1 cellular context compared by ENCODE assay signal in the genomic region with DNA sequence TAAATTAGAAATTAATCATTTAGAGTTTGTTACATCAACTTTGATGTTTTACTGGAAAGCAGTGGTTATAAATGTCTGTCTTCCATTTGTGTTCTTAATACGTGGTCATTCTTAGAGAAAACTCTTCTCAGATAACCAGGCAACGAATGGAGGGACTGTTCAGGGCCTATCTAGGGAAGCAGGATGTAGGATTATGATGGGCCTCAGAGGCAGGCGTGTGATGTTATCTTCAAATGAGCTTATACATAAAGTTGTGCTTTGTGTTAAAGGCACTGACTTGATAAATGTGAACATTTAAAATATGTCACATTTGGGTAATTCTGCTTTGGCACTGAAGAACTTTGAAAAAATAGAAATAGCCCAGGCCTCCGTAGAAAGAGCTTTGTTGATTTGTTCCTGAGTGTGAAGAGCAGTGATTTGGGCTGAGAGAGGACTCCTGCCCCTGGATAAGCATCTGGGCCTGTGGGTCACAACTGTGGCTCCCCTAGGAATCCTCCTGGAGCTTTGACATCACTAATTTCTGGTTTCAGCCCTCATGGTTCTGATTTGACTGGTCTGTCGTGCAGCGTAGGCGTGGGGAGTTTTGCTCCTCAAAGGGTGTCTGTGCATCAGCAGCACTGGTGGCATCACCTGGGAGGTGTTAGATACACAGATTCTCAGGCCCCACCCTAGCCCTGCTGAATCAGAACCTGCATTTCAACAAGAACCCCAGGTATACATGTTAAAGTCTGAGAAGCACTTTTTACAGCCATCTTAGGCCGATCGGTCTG.
TF ChIP-seq lines count a peak whose summit lies in the region.

No MANE protein-coding gene starts in this region.

TF ChIP-seq in GM12878, 131 proteins besides CTCF, POLR2A, EP300 and RAD21 (continued from another document):
- TF ChIP-seq MTA2 (IDR thresholded peaks at IDR 0.05; ENCODE audit: low read depth) (peak; percentile 79), YY1 (IDR thresholded peaks at IDR 0.05; ENCODE audit: low read depth, low read length) (no peak), KAT2A (conservative IDR thresholded peaks at IDR 0.05; ENCODE audit: control insufficient read depth, low read depth, low read length) (no peak), ZNF384 (IDR thresholded peaks at IDR 0.05; ENCODE audit: borderline replicate concordance, low read depth, low read length) (no peak), MEF2A (IDR thresholded peaks at IDR 0.05; ENCODE audit: insufficient read depth, low read depth, low read length) (no peak), JUNB (IDR thresholded peaks at IDR 0.05) (peak; percentile 92), SMC3 (IDR thresholded peaks at IDR 0.05; ENCODE audit: borderline replicate concordance, low read length) (no peak), TCF12 (IDR thresholded peaks at IDR 0.05; ENCODE audit: low read depth, low read length) (peak; percentile 91), MLLT1 (IDR thresholded peaks at IDR 0.05) (no peak), TAF1 (IDR thresholded peaks at IDR 0.05; ENCODE audit: borderline replicate concordance, low read depth, low read length) (no peak), WRNIP1 (IDR thresholded peaks at IDR 0.05; ENCODE audit: borderline replicate concordance, low read depth, low read length) (no peak), TBL1XR1 (IDR thresholded peaks at IDR 0.05; ENCODE audit: low read depth, low read length) (peak; percentile 82; the same call in 1 of the 2 replicates), RAD51 (IDR thresholded peaks at IDR 0.05) (no peak), POLR2AphosphoS2 (IDR thresholded peaks at IDR 0.05; ENCODE audit: low read depth, low read length) (no peak), EED (IDR thresholded peaks at IDR 0.05; ENCODE audit: low read depth) (peak; percentile 95), SP1 (IDR thresholded peaks at IDR 0.05; ENCODE audit: low read depth, low read length) (peak; percentile 60), CUX1 (IDR thresholded peaks at IDR 0.05; ENCODE audit: insufficient replicate concordance, low read depth, low read length) (no peak), STAT3 (IDR thresholded peaks at IDR 0.05; ENCODE audit: low read depth, low read length) (no peak), BMI1 (IDR thresholded peaks at IDR 0.05; ENCODE audit: borderline replicate concordance) (peak; percentile 53; the same call in 1 of the 2 replicates), YBX1 (IDR thresholded peaks at IDR 0.05) (no peak), KLF5 (IDR thresholded peaks at IDR 0.05; ENCODE audit: partially characterized antibody) (no peak), FOS (IDR thresholded peaks at IDR 0.05; ENCODE audit: borderline replicate concordance, extremely low read depth, insufficient read length) (no peak), CHD1 (IDR thresholded peaks at IDR 0.05; ENCODE audit: low read depth, low read length) (no peak), JUND (IDR thresholded peaks at IDR 0.05; ENCODE audit: low read depth, low read length) (peak; percentile 72; the same call in 1 of the 2 replicates), TCF3 (IDR thresholded peaks at IDR 0.05; ENCODE audit: borderline replicate concordance, insufficient read depth, low read depth, low read length) (peak; percentile 51; the same call in 1 of the 2 replicates), MEF2B (IDR thresholded peaks at IDR 0.05; ENCODE audit: partially characterized antibody, poor library complexity, severe bottlenecking) (peak; percentile 72), CREM (IDR thresholded peaks at IDR 0.05; ENCODE audit: low read depth) (peak; percentile 91), DPF2 (IDR thresholded peaks at IDR 0.05) (peak; percentile 96), PAX5 (IDR thresholded peaks at IDR 0.05; ENCODE audit: borderline replicate concordance, low read depth, low read length) (peak; percentile 90), POLR2AphosphoS5 (IDR thresholded peaks at IDR 0.05; ENCODE audit: low read length) (no peak), HDAC6 (IDR thresholded peaks at IDR 0.05; ENCODE audit: unreplicated experiment) (no peak), MYC (IDR thresholded peaks at IDR 0.05; ENCODE audit: insufficient read depth, insufficient read length, insufficient replicate concordance, low read length, severe bottlenecking) (no peak), SMARCA5 (IDR thresholded peaks at IDR 0.05) (0 out of 2 replicates have a peak, but pooled peaks have one; percentile 24), ZBTB33 (IDR thresholded peaks at IDR 0.05) (no peak), BCL11A (IDR thresholded peaks at IDR 0.05; ENCODE audit: low read depth, low read length) (peak; percentile 96), SUZ12 (IDR thresholded peaks at IDR 0.05; ENCODE audit: unreplicated experiment) (no peak)
- TF ChIP-seq, protein P1, sequence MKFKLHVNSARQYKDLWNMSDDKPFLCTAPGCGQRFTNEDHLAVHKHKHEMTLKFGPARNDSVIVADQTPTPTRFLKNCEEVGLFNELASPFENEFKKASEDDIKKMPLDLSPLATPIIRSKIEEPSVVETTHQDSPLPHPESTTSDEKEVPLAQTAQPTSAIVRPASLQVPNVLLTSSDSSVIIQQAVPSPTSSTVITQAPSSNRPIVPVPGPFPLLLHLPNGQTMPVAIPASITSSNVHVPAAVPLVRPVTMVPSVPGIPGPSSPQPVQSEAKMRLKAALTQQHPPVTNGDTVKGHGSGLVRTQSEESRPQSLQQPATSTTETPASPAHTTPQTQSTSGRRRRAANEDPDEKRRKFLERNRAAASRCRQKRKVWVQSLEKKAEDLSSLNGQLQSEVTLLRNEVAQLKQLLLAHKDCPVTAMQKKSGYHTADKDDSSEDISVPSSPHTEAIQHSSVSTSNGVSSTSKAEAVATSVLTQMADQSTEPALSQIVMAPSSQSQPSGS (IDR thresholded peaks at IDR 0.05; ENCODE audit: low read length) = peak; percentile 85
- TF ChIP-seq, protein P2, sequence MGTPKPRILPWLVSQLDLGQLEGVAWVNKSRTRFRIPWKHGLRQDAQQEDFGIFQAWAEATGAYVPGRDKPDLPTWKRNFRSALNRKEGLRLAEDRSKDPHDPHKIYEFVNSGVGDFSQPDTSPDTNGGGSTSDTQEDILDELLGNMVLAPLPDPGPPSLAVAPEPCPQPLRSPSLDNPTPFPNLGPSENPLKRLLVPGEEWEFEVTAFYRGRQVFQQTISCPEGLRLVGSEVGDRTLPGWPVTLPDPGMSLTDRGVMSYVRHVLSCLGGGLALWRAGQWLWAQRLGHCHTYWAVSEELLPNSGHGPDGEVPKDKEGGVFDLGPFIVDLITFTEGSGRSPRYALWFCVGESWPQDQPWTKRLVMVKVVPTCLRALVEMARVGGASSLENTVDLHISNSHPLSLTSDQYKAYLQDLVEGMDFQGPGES (IDR thresholded peaks at IDR 0.05) = no peak
- TF ChIP-seq, protein P3, sequence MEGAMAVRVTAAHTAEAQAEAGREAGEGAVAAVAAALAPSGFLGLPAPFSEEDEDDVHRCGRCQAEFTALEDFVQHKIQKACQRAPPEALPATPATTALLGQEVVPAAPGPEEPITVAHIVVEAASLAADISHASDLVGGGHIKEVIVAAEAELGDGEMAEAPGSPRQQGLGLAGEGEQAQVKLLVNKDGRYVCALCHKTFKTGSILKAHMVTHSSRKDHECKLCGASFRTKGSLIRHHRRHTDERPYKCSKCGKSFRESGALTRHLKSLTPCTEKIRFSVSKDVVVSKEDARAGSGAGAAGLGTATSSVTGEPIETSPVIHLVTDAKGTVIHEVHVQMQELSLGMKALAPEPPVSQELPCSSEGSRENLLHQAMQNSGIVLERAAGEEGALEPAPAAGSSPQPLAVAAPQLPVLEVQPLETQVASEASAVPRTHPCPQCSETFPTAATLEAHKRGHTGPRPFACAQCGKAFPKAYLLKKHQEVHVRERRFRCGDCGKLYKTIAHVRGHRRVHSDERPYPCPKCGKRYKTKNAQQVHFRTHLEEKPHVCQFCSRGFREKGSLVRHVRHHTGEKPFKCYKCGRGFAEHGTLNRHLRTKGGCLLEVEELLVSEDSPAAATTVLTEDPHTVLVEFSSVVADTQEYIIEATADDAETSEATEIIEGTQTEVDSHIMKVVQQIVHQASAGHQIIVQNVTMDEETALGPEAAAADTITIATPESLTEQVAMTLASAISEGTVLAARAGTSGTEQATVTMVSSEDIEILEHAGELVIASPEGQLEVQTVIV (IDR thresholded peaks at IDR 0.05; ENCODE audit: borderline replicate concordance, partially characterized antibody) = no peak
TF ChIP-seq in GM12878: peak in this region for 41.
